8 cellular contexts compared by ENCODE assay signal in genomic region chr9:131641618-131642495, GRCh38.
DNase-seq lines count a peak whose midpoint lies in the region; ATAC-seq and TF ChIP-seq lines count a peak whose summit lies in the region.

No MANE protein-coding gene starts in this region.

- H3K27me3 ChIP-seq in spleen (replicated peaks in 1 of 7) = no peaks in the 10 kb centered on the region

- H3K36me3 ChIP-seq in spleen = peaks cover 3 to 94% (median 45%) of the 10 kb centered on the region in 6 donors

- no peak for ATAC-seq in T-cell (replicated peaks in 1 of 4)
- no peak for ATAC-seq in HG02610 (IDR thresholded peaks at IDR 0.05; ENCODE audit: unreplicated experiment)

- no peaks in the 10 kb centered on the region for H3K27me3 Mint-ChIP-seq in T-cell

- H3K4me3 ChIP-seq in spleen = no peak overlapping the region

- no peaks in the 10 kb centered on the region for H3K9me3 ChIP-seq in spleen

- H3K27ac Mint-ChIP-seq in T-cell = peak overlapping the region; percentile 83 to 85

- H3K36me3 Mint-ChIP-seq in T-cell = peaks cover 47% of the 10 kb centered on the region

- H3K4me1 ChIP-seq in spleen = peaks cover 0 to 55% (median 14%) of the 10 kb centered on the region in 6 donors

- H3K9me3 Mint-ChIP-seq in T-cell = no peaks in the 10 kb centered on the region

- no peak for TF ChIP-seq POLR2A in spleen (IDR thresholded peaks at IDR 0.05)

- TF ChIP-seq CTCF in spleen (IDR thresholded peaks at IDR 0.05 in 8 of 11, conservative IDR thresholded peaks at IDR 0.05 in 3 of 11) = no peak

- peak; percentile 30 for DNase-seq in DMS79 (lab: John Stamatoyannopoulos, UW)
- DNase-seq in T-cell = no peak
- peak; percentile 54 for DNase-seq in globus pallidus (ENCODE audit: low spot score)
- peak; percentile 62 for DNase-seq in renal cortical epithelial cell (ENCODE audit: low read depth)
- DNase-seq in AML-193 (lab: John Stamatoyannopoulos, UW) = no peak
- DNase-seq in NCI-H526 (lab: John Stamatoyannopoulos, UW) = no peak
- no peak for DNase-seq in spleen

- POLR2A ChIA-PET in T-cell (lab: Charles Lee) = no interaction called here

- CTCF ChIA-PET in T-cell (lab: Charles Lee) = interaction anchor here in 1 of 2 donors (0.9 to 1.3 kb wide), 4 partner anchors 36 to 97 kb away, joined by 3 to 4 read pairs (median 4); no protein-coding TSS in a partner anchor

- H3K27ac ChIP-seq in spleen = peak overlapping the region in 3 of 8 donors; percentile 15 to 45 (median 24)

- peaks cover 0 to 40% (median 31%) of the 10 kb centered on the region in 3 donors for H3K4me1 Mint-ChIP-seq in T-cell

- intact Hi-C loops in spleen (cut with DNase I; ENCODE audit: low total_unique reads) = no loop called here

- no peak overlapping the region for H3K4me3 Mint-ChIP-seq in T-cell

- WGBS in spleen, 5 donors = 90 to 95% (median 94%) methylated on average over 18 of the region's 18 CpGs

Comparison
In these comparisons a context has a peak if more than half of its experiments do, and no peak if none do; other contexts are left out.
1. DNase-seq: peak in DMS79 (single experiment), globus pallidus (single experiment) and renal cortical epithelial cell (single experiment); none in T-cell (0 of 34), AML-193 (0 of 2), NCI-H526 (0 of 2) and spleen (single experiment).